Comparison of ENCODE assay signal across 19 cellular contexts in the genomic region with DNA sequence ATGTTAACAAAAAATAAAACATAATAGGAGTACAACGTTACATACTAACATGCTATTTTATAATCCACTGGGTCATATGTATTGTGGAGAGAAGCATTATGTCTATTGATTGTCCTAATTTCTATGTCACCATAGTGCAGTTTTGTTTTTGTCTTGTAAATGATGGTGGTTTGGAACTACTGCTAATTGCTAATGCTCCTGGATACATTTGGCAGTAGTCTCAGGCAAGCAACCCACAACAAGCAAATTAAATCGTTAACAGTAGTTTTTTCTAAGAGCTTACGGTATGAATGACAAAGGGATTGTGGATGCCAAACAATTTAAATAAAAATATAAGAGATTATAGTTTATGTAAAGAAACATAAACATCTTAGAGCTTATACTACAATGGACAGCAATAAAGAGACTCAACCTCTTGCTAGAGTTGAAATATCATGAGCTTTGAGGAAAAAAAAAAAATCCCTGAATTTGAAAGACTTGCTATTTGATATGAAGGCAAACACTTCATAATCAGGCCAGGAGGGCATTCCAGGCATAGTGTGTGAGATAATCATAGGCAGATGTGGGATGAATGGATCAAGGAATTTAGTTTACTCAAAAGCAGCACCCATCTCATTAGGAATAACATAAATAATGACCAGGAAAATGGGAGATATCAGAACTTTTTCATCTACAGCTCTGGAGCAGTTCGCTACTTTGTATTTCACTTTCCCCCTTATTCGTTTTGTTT.
DNase-seq lines count a peak whose midpoint lies in the region; ATAC-seq and TF ChIP-seq lines count a peak whose summit lies in the region.
"Had no signal": no experiment of that assay in that cellular context is flagged by ENCODE, and none has a peak within 500 bp of the region (broad histone marks: within the 10 kb centered on the region; RNA-seq: fewer than 3 reads in every experiment).

No MANE protein-coding gene starts in this region.

- TF ChIP-seq CTCF in lower leg skin (IDR thresholded peaks at IDR 0.05): no peak

- peak; percentile 26 for DNase-seq in EL
- peak; percentile 18 for DNase-seq in NCI-H146 treated with DMSO at 0.1 percent for 48 hours (lab: John Stamatoyannopoulos, UW; ENCODE audit: unreplicated experiment)
- DNase-seq in OCI-M1 (lab: John Stamatoyannopoulos, UW): peak; percentile 4
- DNase-seq in iris pigment epithelial cell (ENCODE audit: low read depth): peak; percentile 15
- DNase-seq in lower leg skin (ENCODE audit: low spot score in 2 of 2): no peak
- no peak for DNase-seq in NCI-H2196 (lab: John Stamatoyannopoulos, UW; ENCODE audit: unreplicated experiment)
- DNase-seq: activated CD4-positive, alpha-beta T cell treated with anti-CD3 and anti-CD28 coated beads, Interleukin-2, amount 50 U/mL, for 1 hour; activated naive CD4-positive, alpha-beta T cell treated with Interleukin-2 at 50 U/mL for 16 hours; GF-D8; Kasumi-1; left colon; NK-92 treated with Interleukin-12 subunit alpha and Interleukin-12 subunit beta, amount 100 ng/mL, for 24 hours; spleen; T-cell had no signal

- intact Hi-C loops in lower leg skin (cut with DNase I; ENCODE audit: low total_unique reads): no loop called here

- H3K4me3 ChIP-seq in lower leg skin (ENCODE audit: low read depth, poor library complexity, severe bottlenecking): no peak overlapping the region
- H3K4me3 ChIP-seq: ascending aorta, BLaER1, spleen, suprapubic skin had no signal

- TF ChIP-seq POLR2A in lower leg skin (IDR thresholded peaks at IDR 0.05): no peak

- 56 to 58% methylated on average over 5 of the region's 5 CpGs for WGBS in lower leg skin, 2 donors

- ATAC-seq in GM19463 (IDR thresholded peaks at IDR 0.05; ENCODE audit: unreplicated experiment): no peak
- ATAC-seq: foreskin keratinocyte, left colon, T-cell had no signal

Comparison
In these comparisons a context has a peak if more than half of its experiments do, and no peak if none do; other contexts are left out.
1. DNase-seq: peak in EL (single experiment), NCI-H146 treated with DMSO at 0.1 percent for 48 hours (single experiment), OCI-M1 (single experiment) and iris pigment epithelial cell (single experiment); none in lower leg skin (0 of 2) and NCI-H2196 (single experiment).